ENCODE assay signal across 8 cellular contexts in the genomic region with DNA sequence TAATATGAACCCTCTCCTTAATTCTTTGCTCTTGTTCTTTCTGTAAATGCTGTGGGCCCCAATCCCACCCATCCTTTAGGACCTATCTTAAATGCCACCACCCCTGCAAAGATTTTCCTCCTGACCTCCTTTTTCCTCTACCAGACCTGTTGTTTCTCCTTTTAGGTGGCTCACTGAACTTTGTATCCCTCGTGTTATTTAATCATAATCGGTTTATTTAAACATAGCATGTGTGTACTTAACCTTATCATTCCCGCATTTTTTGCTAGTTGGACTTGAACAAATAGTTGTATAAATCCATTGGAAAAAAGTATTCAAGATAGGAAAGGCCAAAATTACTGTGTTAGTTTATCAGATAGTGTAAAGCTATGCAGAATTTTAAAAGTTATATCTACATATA. TPM values are rescaled to one million over a fixed set of nuclear protein-coding genes. Genes with fewer than 3 reads are reported as not detected.
DNase-seq lines count a peak whose midpoint lies in the region; ATAC-seq lines count a peak whose summit lies in the region.
"Had no signal": no experiment of that assay in that cellular context is flagged by ENCODE, and none has a peak within 500 bp of the region (broad histone marks: within the 10 kb centered on the region; RNA-seq: fewer than 3 reads in every experiment).

No MANE protein-coding gene starts in this region.

- peaks cover 24 to 54% (median 47%) of the 10 kb centered on the region in 3 donors for H3K4me1 Mint-ChIP-seq in IgD-negative memory B cell
- H3K4me1 Mint-ChIP-seq in activated T-helper 17 cell treated with anti-CD3 and anti-CD28 coated beads, Interleukin-2, amount 50 U/mL, for 72 hours = peaks cover 31% of the 10 kb centered on the region
- H3K4me1 Mint-ChIP-seq in stimulated activated naive CD8-positive, alpha-beta T cell treated with anti-CD3 and anti-CD28 coated beads, Interleukin-15, amount 100 ng/mL, for 72 hours = peaks cover 35% of the 10 kb centered on the region

- no peak for DNase-seq in left lobe of liver (ENCODE audit: low spot score)
- DNase-seq in stimulated activated naive CD8-positive, alpha-beta T cell treated with anti-CD3 and anti-CD28 coated beads, Interleukin-15, amount 100 ng/mL, for 72 hours = no peak
- DNase-seq in NCI-H128 (lab: John Stamatoyannopoulos, UW; ENCODE audit: unreplicated experiment) = no peak
- DNase-seq in T1000 (lab: John Stamatoyannopoulos, UW) = no peak
- DNase-seq: NCI-H226 had no signal

- peaks cover 3% of the 10 kb centered on the region for H3K36me3 Mint-ChIP-seq in IgD-negative memory B cell
- H3K36me3 Mint-ChIP-seq in activated T-helper 17 cell treated with anti-CD3 and anti-CD28 coated beads, Interleukin-2, amount 50 U/mL, for 72 hours (ENCODE audit: low read depth) = peaks cover 36% of the 10 kb centered on the region

- no peak for ATAC-seq in activated T-helper 17 cell treated with anti-CD3 and anti-CD28 coated beads, Interleukin-2, amount 50 U/mL, for 72 hours (replicated peaks)
- ATAC-seq in left lobe of liver = peak; percentile 35
- no peak for ATAC-seq in stimulated activated naive CD8-positive, alpha-beta T cell treated with anti-CD3 and anti-CD28 coated beads, Interleukin-15, amount 100 ng/mL, for 72 hours
- no peak for ATAC-seq in HG03025 (IDR thresholded peaks at IDR 0.05; ENCODE audit: low FRiP score, unreplicated experiment)

- H3K27me3 Mint-ChIP-seq in IgD-negative memory B cell = no peaks in the 10 kb centered on the region
- no peaks in the 10 kb centered on the region for H3K27me3 Mint-ChIP-seq in activated T-helper 17 cell treated with anti-CD3 and anti-CD28 coated beads, Interleukin-2, amount 50 U/mL, for 72 hours
- H3K27me3 Mint-ChIP-seq in stimulated activated naive CD8-positive, alpha-beta T cell treated with anti-CD3 and anti-CD28 coated beads, Interleukin-15, amount 100 ng/mL, for 72 hours = no peaks in the 10 kb centered on the region

- H3K4me3 Mint-ChIP-seq in IgD-negative memory B cell = peak overlapping the region; percentile 86 to 99 (median 98)
- H3K4me3 Mint-ChIP-seq in activated T-helper 17 cell treated with anti-CD3 and anti-CD28 coated beads, Interleukin-2, amount 50 U/mL, for 72 hours = peak overlapping the region; percentile 75
- H3K4me3 Mint-ChIP-seq in stimulated activated naive CD8-positive, alpha-beta T cell treated with anti-CD3 and anti-CD28 coated beads, Interleukin-15, amount 100 ng/mL, for 72 hours = peak overlapping the region; percentile 79 to 84

- peak overlapping the region; percentile 89 to 97 (median 97) for H3K27ac Mint-ChIP-seq in IgD-negative memory B cell
- H3K27ac Mint-ChIP-seq in activated T-helper 17 cell treated with anti-CD3 and anti-CD28 coated beads, Interleukin-2, amount 50 U/mL, for 72 hours = peak overlapping the region; percentile 68
- H3K27ac Mint-ChIP-seq in stimulated activated naive CD8-positive, alpha-beta T cell treated with anti-CD3 and anti-CD28 coated beads, Interleukin-15, amount 100 ng/mL, for 72 hours = no peak overlapping the region

- H3K9me3 Mint-ChIP-seq in IgD-negative memory B cell = no peaks in the 10 kb centered on the region
- H3K9me3 Mint-ChIP-seq in activated T-helper 17 cell treated with anti-CD3 and anti-CD28 coated beads, Interleukin-2, amount 50 U/mL, for 72 hours = peaks cover 4% of the 10 kb centered on the region
- no peaks in the 10 kb centered on the region for H3K9me3 Mint-ChIP-seq in stimulated activated naive CD8-positive, alpha-beta T cell treated with anti-CD3 and anti-CD28 coated beads, Interleukin-15, amount 100 ng/mL, for 72 hours

RNA-seq across cellular contexts. Expression of a gene that starts 1.0 kb away (rescaled TPM):
- 10.1 TPM for polyA plus RNA-seq in IgD-negative memory B cell
- 100 to 1,000 TPM in 1 of 2 donors, 10 to 100 TPM in 1; 88.4 to 123 TPM for total RNA-seq in activated T-helper 17 cell treated with anti-CD3 and anti-CD28 coated beads, Interleukin-2, amount 50 U/mL, for 72 hours
- total RNA-seq in left lobe of liver = 29.7 TPM

Comparison
In these comparisons a context has a peak if more than half of its experiments do, and no peak if none do; other contexts are left out.
1. H3K27ac Mint-ChIP-seq: peak in IgD-negative memory B cell (3 of 3) and activated T-helper 17 cell treated with anti-CD3 and anti-CD28 coated beads, Interleukin-2, amount 50 U/mL, for 72 hours (single experiment); none in stimulated activated naive CD8-positive, alpha-beta T cell treated with anti-CD3 and anti-CD28 coated beads, Interleukin-15, amount 100 ng/mL, for 72 hours (0 of 2).
2. Peak in every context shown above with its lines, with median percentiles within 50 percentile points of each other: H3K4me3 Mint-ChIP-seq.